5 cellular contexts compared by ENCODE assay signal in the genomic region with DNA sequence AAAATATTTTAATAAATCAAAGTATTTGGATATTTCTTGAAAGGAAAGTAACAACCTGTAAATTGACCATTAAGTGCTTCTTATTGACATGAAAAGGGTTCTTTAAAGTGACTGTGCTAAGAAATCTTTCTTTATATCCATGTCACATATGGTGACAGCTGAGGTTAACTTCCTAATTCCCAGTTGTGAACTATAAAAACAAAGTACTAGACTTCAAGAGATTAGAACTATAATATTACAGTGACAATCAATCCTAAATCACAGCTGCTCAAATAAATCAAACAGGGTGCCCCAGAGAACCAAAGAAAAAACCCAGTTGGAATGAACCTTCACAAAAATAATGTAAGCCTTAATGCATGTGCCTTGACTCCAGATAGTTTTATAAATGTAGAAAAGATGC.
"Had no signal": no experiment of that assay in that cellular context is flagged by ENCODE, and none has a peak within 500 bp of the region (broad histone marks: within the 10 kb centered on the region; RNA-seq: fewer than 3 reads in every experiment).

No MANE protein-coding gene starts in this region.

- H3K4me3 ChIP-seq: GM23338, K562 had no signal

- ATAC-seq: GM23338, K562 had no signal

- DNase-seq: H9, HCEC 1CT, IMR-90 had no signal

- H3K4me2 ChIP-seq: GM23338 had no signal

- H2AFZ ChIP-seq: GM23338 had no signal
